10 cellular contexts compared by ENCODE assay signal in the genomic region with DNA sequence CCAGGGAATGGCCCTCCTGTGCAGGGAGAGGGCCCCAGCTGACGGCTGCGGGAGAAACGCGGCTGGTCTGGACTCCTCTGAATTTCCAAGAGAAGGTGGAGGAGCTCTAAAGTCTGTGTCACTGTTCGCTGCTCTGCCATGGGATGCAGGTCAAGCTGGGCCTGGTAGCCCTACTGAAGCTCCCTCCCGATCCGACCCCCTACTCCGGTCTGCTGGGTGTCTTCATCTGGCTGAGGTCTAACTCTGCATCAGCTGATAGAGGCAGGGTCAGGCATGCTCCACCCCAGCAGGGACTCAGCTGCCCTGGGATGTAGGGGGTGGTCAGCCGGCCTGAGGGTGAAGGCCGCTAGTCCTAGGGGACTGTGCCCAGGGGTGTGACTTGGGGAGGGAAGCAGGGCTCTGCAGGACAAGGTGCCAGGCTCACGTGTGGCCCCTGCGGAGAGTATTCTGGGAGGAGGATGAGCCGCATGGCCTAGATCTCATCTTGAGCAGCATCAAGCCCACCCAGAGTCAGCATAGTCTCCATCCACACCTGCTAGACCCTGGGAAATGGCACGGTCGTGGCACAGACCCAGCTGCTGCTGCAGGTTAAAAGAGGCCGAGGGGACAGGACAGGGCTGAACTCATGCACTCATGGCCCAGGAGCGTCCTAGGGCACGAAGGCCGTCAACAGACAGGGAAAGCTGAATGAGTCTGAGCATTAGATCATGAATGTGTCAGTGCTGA. TPM values are rescaled to one million over a fixed set of nuclear protein-coding genes. Genes with fewer than 3 reads are reported as not detected.
DNase-seq lines count a peak whose midpoint lies in the region; ATAC-seq and TF ChIP-seq lines count a peak whose summit lies in the region.
"Had no signal": no experiment of that assay in that cellular context is flagged by ENCODE, and none has a peak within 500 bp of the region (broad histone marks: within the 10 kb centered on the region; RNA-seq: fewer than 3 reads in every experiment).

No MANE protein-coding gene starts in this region.

- H3K4me1 ChIP-seq in HEK293 (ENCODE audit: control insufficient read depth, insufficient read depth, low read length): peaks cover 2% of the 10 kb centered on the region; the same call in 1 of the 2 replicates
- H3K4me1 ChIP-seq in smooth muscle cell (ENCODE audit: low read depth): peaks cover 9% of the 10 kb centered on the region

- no peak overlapping the region for H2AFZ ChIP-seq in smooth muscle cell (ENCODE audit: low read depth)

- 89% methylated on average over 19 of the region's 19 CpGs for whole genome bisulfite sequencing in smooth muscle cell (ENCODE audit: low lambda C conversion rate)

- H3K4me3 ChIP-seq in HEK293 (ENCODE audit: low read depth, low read length) (peak overlapping the region; percentile 76), astrocyte of the spinal cord (ENCODE audit: low read depth, low read length) (peak overlapping the region; percentile 65), smooth muscle cell (peak overlapping the region; percentile 91)

- H3K27ac ChIP-seq in HEK293 (ENCODE audit: extremely low read depth, low read depth, low read length) (no peak overlapping the region), smooth muscle cell (ENCODE audit: low read depth) (no peak overlapping the region)

- POLR2A ChIA-PET in HEK293 (lab: Yijun Ruan, JAX): interaction anchor here (0.8 to 1.7 kb wide), 6 partner anchors 12 to 278 kb away, joined by 3 to 9 read pairs (median 4); no protein-coding TSS in a partner anchor

- CTCF ChIA-PET in HEK293 (lab: Yijun Ruan, JAX): no interaction called here

- peaks cover 20% of the 10 kb centered on the region for H4K20me1 ChIP-seq in smooth muscle cell (ENCODE audit: low read depth)

- ATAC-seq in GM18868 (IDR thresholded peaks at IDR 0.05; ENCODE audit: unreplicated experiment): no peak
- ATAC-seq in HG03039 (IDR thresholded peaks at IDR 0.05; ENCODE audit: unreplicated experiment): no peak
- ATAC-seq in HG03432 (IDR thresholded peaks at IDR 0.05; ENCODE audit: unreplicated experiment): no peak

- in situ Hi-C loops in astrocyte of the spinal cord (cut with HindIII; ENCODE audit: low sequenced_read_pairs): no loop called here

- no peak for TF ChIP-seq CTCF in HEK293 (tag by site-specific recombination; IDR thresholded peaks at IDR 0.05)
- TF ChIP-seq CTCF in astrocyte of the spinal cord (IDR thresholded peaks at IDR 0.05; ENCODE audit: low read depth, low read length): no peak
- TF ChIP-seq CTCF in smooth muscle cell (IDR thresholded peaks at IDR 0.05; ENCODE audit: borderline replicate concordance, insufficient read depth, poor library complexity, severe bottlenecking): no peak

- H3K36me3 ChIP-seq in HEK293 (ENCODE audit: control insufficient read depth in 2 of 2, insufficient read depth in 1 of 2, low read length in 2 of 2) (peaks cover 0 to 37% of the 10 kb centered on the region in 2 experiments; a peak in 1 of 3 replicates), smooth muscle cell (ENCODE audit: low read depth) (no peaks in the 10 kb centered on the region)

- no peak overlapping the region for H3K9ac ChIP-seq in smooth muscle cell (ENCODE audit: low read depth)

- H3K9me3 ChIP-seq in HEK293 (ENCODE audit: control insufficient read depth, insufficient read depth, low read depth, low read length) (no peaks in the 10 kb centered on the region), smooth muscle cell (replicated peaks; ENCODE audit: low read depth) (no peaks in the 10 kb centered on the region)

- H3K79me2 ChIP-seq in smooth muscle cell (ENCODE audit: low read depth): peaks cover 3% of the 10 kb centered on the region

- DNase-seq in astrocyte of the spinal cord (ENCODE audit: low read depth, low spot score) (no peak), islet precursor cell (peak; percentile 52), smooth muscle cell (lab: John Stamatoyannopoulos, UW; ENCODE audit: unreplicated experiment) (no peak), NOMO-1 treated with DMSO at 0.1 percent for 48 hours (lab: John Stamatoyannopoulos, UW; ENCODE audit: unreplicated experiment) (no peak)
- DNase-seq: stimulated activated CD4-positive, alpha-beta T cell treated with anti-CD3 and anti-CD28 coated beads, Interleukin-12 subunit alpha, Interleukin-12 subunit beta, amount 100 ng/mL, for 4 hours had no signal

- peak overlapping the region; percentile 99 for H3K4me2 ChIP-seq in smooth muscle cell

- H3K27me3 ChIP-seq in smooth muscle cell (ENCODE audit: low read depth): no peaks in the 10 kb centered on the region

- H3F3A ChIP-seq in smooth muscle cell (ENCODE audit: low read depth): peaks cover 1% of the 10 kb centered on the region

TF ChIP-seq in HEK293, 187 proteins besides CTCF, POLR2A, EP300 and RAD21:
- TF ChIP-seq, protein P1, sequence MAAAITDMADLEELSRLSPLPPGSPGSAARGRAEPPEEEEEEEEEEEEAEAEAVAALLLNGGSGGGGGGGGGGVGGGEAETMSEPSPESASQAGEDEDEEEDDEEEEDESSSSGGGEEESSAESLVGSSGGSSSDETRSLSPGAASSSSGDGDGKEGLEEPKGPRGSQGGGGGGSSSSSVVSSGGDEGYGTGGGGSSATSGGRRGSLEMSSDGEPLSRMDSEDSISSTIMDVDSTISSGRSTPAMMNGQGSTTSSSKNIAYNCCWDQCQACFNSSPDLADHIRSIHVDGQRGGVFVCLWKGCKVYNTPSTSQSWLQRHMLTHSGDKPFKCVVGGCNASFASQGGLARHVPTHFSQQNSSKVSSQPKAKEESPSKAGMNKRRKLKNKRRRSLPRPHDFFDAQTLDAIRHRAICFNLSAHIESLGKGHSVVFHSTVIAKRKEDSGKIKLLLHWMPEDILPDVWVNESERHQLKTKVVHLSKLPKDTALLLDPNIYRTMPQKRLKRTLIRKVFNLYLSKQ (tag by site-specific recombination; IDR thresholded peaks at IDR 0.05; ENCODE audit: borderline replicate concordance): no peak
- TF ChIP-seq MYNN (tag by site-specific recombination; IDR thresholded peaks at IDR 0.05; ENCODE audit: borderline replicate concordance) (no peak), ZNF391 (tag by site-specific recombination; IDR thresholded peaks at IDR 0.05; ENCODE audit: borderline replicate concordance, low read depth) (no peak), SP7 (tag by site-specific recombination; IDR thresholded peaks at IDR 0.05) (no peak), ZSCAN16 (tag by site-specific recombination; IDR thresholded peaks at IDR 0.05) (no peak), ZNF335 (tag by site-specific recombination; conservative IDR thresholded peaks at IDR 0.05) (no peak), ZNF548 (tag by site-specific recombination; IDR thresholded peaks at IDR 0.05) (no peak), ZXDB (tag by site-specific recombination; IDR thresholded peaks at IDR 0.05) (no peak), ZNF416 (tag by site-specific recombination; IDR thresholded peaks at IDR 0.05) (no peak), ZNF830 (tag by site-specific recombination; IDR thresholded peaks at IDR 0.05; ENCODE audit: low read depth) (no peak), ZNF302 (tag by site-specific recombination; IDR thresholded peaks at IDR 0.05; ENCODE audit: low read depth) (no peak), ZNF366 (tag by site-specific recombination; conservative IDR thresholded peaks at IDR 0.05) (no peak), ZNF677 (tag by site-specific recombination; IDR thresholded peaks at IDR 0.05) (no peak), ZNF341 (tag by site-specific recombination; IDR thresholded peaks at IDR 0.05; ENCODE audit: low read depth) (no peak), ZNF660 (tag by site-specific recombination; IDR thresholded peaks at IDR 0.05) (no peak)
- TF ChIP-seq, protein P2, sequence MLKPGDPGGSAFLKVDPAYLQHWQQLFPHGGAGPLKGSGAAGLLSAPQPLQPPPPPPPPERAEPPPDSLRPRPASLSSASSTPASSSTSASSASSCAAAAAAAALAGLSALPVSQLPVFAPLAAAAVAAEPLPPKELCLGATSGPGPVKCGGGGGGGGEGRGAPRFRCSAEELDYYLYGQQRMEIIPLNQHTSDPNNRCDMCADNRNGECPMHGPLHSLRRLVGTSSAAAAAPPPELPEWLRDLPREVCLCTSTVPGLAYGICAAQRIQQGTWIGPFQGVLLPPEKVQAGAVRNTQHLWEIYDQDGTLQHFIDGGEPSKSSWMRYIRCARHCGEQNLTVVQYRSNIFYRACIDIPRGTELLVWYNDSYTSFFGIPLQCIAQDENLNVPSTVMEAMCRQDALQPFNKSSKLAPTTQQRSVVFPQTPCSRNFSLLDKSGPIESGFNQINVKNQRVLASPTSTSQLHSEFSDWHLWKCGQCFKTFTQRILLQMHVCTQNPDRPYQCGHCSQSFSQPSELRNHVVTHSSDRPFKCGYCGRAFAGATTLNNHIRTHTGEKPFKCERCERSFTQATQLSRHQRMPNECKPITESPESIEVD (tag by site-specific recombination; IDR thresholded peaks at IDR 0.05): no peak
- TF ChIP-seq, protein P3, sequence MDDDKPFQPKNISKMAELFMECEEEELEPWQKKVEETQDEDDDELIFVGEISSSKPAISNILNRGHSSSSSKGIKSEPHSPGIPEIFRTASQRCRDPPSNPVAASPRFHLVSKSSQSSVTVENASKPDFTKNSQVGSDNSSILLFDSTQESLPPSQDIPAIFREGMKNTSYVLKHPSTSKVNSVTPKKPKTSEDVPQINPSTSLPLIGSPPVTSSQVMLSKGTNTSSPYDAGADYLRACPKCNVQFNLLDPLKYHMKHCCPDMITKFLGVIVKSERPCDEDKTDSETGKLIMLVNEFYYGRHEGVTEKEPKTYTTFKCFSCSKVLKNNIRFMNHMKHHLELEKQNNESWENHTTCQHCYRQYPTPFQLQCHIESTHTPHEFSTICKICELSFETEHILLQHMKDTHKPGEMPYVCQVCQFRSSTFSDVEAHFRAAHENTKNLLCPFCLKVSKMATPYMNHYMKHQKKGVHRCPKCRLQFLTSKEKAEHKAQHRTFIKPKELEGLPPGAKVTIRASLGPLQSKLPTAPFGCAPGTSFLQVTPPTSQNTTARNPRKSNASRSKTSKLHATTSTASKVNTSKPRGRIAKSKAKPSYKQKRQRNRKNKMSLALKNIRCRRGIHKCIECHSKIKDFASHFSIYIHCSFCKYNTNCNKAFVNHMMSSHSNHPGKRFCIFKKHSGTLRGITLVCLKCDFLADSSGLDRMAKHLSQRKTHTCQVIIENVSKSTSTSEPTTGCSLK (tag by site-specific recombination; IDR thresholded peaks at IDR 0.05): no peak

RNA-seq across cellular contexts. Expression of a gene that starts 1.4 kb away (rescaled TPM):
- total RNA-seq in smooth muscle cell: 146 and 170 TPM in 2 replicates
- polyA plus RNA-seq in smooth muscle cell: 338 and 410 TPM in 2 replicates
- total RNA-seq: OCI-LY7 had no signal

RNA-seq across cellular contexts. Expression of a gene that starts 30.6 kb away (rescaled TPM):
- total RNA-seq in smooth muscle cell: not detected in 2 replicates
- polyA plus RNA-seq in smooth muscle cell: not detected in 2 replicates
- total RNA-seq: OCI-LY7 had no signal

RNA-seq across cellular contexts. Expression of a gene that starts 52.5 kb away (rescaled TPM):
- total RNA-seq in smooth muscle cell: not detected in 2 replicates
- polyA plus RNA-seq in smooth muscle cell: not detected in 2 replicates
- total RNA-seq: OCI-LY7 had no signal
